In genomic region chr9:134670851-134671281, GRCh38 we compare ENCODE assay signal across 22 cellular contexts. TPM values are rescaled to one million over a fixed set of nuclear protein-coding genes. Genes with fewer than 3 reads are reported as not detected.
A peak's percentile ranks its signal among the peaks of the same experiment; 100 is the strongest.
DNase-seq lines count a peak whose midpoint lies in the region; ATAC-seq, FAIRE-seq and TF ChIP-seq lines count a peak whose summit lies in the region.
"Had no signal": no experiment of that assay in that cellular context is flagged by ENCODE, and none has a peak within 500 bp of the region (broad histone marks: within the 10 kb centered on the region; RNA-seq: fewer than 3 reads in every experiment).

No MANE protein-coding gene starts in this region.

- peak overlapping the region in 1 of 2 experiments; percentile 29 for H2BK12ac ChIP-seq in mesenchymal stem cell (ENCODE audit: low read length in 2 of 2)

- H3K4ac ChIP-seq in mesenchymal stem cell (ENCODE audit: low read depth in 1 of 2, low read length in 2 of 2): peak overlapping the region in 1 of 2 experiments; percentile 16

- H4K8ac ChIP-seq in mesenchymal stem cell (ENCODE audit: low read length): no peak overlapping the region

- ATAC-seq in SK-N-SH treated with all-trans-retinoic acid at 6 μM for 48 hours: peak; percentile 6; the same call in 1 of the 3 replicates
- ATAC-seq: activated CD4-positive, CD25-positive, alpha-beta regulatory T cell treated with anti-CD3 and anti-CD28 coated beads, Interleukin-2, amount 50 U/mL, for 24 hours; gastrocnemius medialis; GM12878; HCT116; right lobe of liver had no signal

- 99% methylated on average over 11 of the region's 11 CpGs for WGBS in mesenchymal stem cell
- WGBS in sigmoid colon, 2 donors: 85% methylated on average over 11 of the region's 11 CpGs
- 64% methylated on average over 11 of the region's 11 CpGs for WGBS in prostate gland
- WGBS in small intestine, 3 donors: 82 to 89% (median 83%) methylated on average over 11 of the region's 11 CpGs

- TF ChIP-seq CTCF in sigmoid colon (IDR thresholded peaks at IDR 0.05): no peak
- no peak for TF ChIP-seq CTCF in prostate gland (IDR thresholded peaks at IDR 0.05)

- peak overlapping the region in 1 of 2 experiments; percentile 86 for H3K14ac ChIP-seq in mesenchymal stem cell (ENCODE audit: low read length in 2 of 2)

- no peak overlapping the region for H2BK15ac ChIP-seq in mesenchymal stem cell (ENCODE audit: low read depth, poor library complexity, severe bottlenecking)

- H3K36me3 ChIP-seq in ACC112 (ENCODE audit: insufficient read depth, low read length): peaks cover 32% of the 10 kb centered on the region
- peaks cover 5 to 10% of the 10 kb centered on the region in 2 experiments for H3K36me3 ChIP-seq in mesenchymal stem cell (ENCODE audit: control insufficient read depth in 1 of 2, insufficient read depth in 2 of 2, low read depth in 1 of 2, low read length in 2 of 2)
- H3K36me3 ChIP-seq in sigmoid colon: no peaks in the 10 kb centered on the region
- H3K36me3 ChIP-seq in prostate gland: no peaks in the 10 kb centered on the region
- H3K36me3 ChIP-seq in small intestine (ENCODE audit: control insufficient read depth in 2 of 2, insufficient read depth in 2 of 2, low read length in 2 of 2): no peaks in the 10 kb centered on the region
- H3K36me3 ChIP-seq: gastrocnemius medialis, right lobe of liver had no signal

- H3K27me3 ChIP-seq in ACC112 (ENCODE audit: insufficient read depth, low read length) (no peaks in the 10 kb centered on the region), mesenchymal stem cell (ENCODE audit: control insufficient read depth in 1 of 2, insufficient read depth in 1 of 2, low read length in 2 of 2) (no peaks in the 10 kb centered on the region), sigmoid colon (no peaks in the 10 kb centered on the region), prostate gland (replicated peaks; ENCODE audit: insufficient read depth) (no peaks in the 10 kb centered on the region), small intestine (ENCODE audit: control insufficient read depth in 2 of 2, insufficient read depth in 2 of 2, low read length in 2 of 2) (no peaks in the 10 kb centered on the region)
- H3K27me3 ChIP-seq: gastrocnemius medialis, right lobe of liver had no signal

- no peak overlapping the region for H3K4me2 ChIP-seq in mesenchymal stem cell (ENCODE audit: low read length, poor library complexity, severe bottlenecking)

- TF ChIP-seq EP300 in sigmoid colon (IDR thresholded peaks at IDR 0.05): no peak

- TF ChIP-seq POLR2A in sigmoid colon (IDR thresholded peaks at IDR 0.05) (no peak), prostate gland (IDR thresholded peaks at IDR 0.05) (no peak)

- no peak for FAIRE-seq in small intestine (lab: Jason Lieb, UNC)
- FAIRE-seq: GM12878 had no signal

- intact Hi-C loops in sigmoid colon (cut with DNase I): no loop called here
- intact Hi-C loops in prostate gland (cut with DNase I): no loop called here

- no peak overlapping the region for H3K9ac ChIP-seq in mesenchymal stem cell (ENCODE audit: low read length)

- no peak overlapping the region for H4K91ac ChIP-seq in mesenchymal stem cell (ENCODE audit: low read length)

- peak overlapping the region in 1 of 2 experiments; percentile 2 for H3K23ac ChIP-seq in mesenchymal stem cell (ENCODE audit: low read length in 2 of 2)

- DNase-seq in mesenchymal stem cell (no peak), sigmoid colon (peak; percentile 57), HCEC 1CT (no peak), NCI-H1092 (lab: John Stamatoyannopoulos, UW) (no peak), prostate gland (ENCODE audit: low spot score) (no peak), small intestine (no peak)
- DNase-seq: gastrocnemius medialis, GF-D8, MM.1S, NCI-H1694, NCI-H774, occipital lobe had no signal

- H3K4me1 ChIP-seq in ACC112 (ENCODE audit: control insufficient read depth, insufficient read depth, low read length, unreplicated experiment) (peaks cover 89% of the 10 kb centered on the region), mesenchymal stem cell (ENCODE audit: control insufficient read depth, insufficient read depth, low read depth, low read length) (peaks cover 29% of the 10 kb centered on the region), sigmoid colon (peaks cover 0 to 50% (median 40%) of the 10 kb centered on the region in 4 donors), prostate gland (replicated peaks) (no peaks in the 10 kb centered on the region), small intestine (ENCODE audit: control insufficient read depth in 2 of 2, insufficient read depth in 1 of 2, low read depth in 1 of 2, low read length in 1 of 2) (no peaks in the 10 kb centered on the region)
- H3K4me1 ChIP-seq: gastrocnemius medialis, right lobe of liver had no signal

- peak overlapping the region in 1 of 2 experiments; percentile 25 for H3K18ac ChIP-seq in mesenchymal stem cell (ENCODE audit: low read depth in 1 of 2, low read length in 2 of 2)

- H3K79me1 ChIP-seq in mesenchymal stem cell (replicated peaks; ENCODE audit: low read length, poor library complexity, severe bottlenecking): peaks cover 28% of the 10 kb centered on the region

- H2BK120ac ChIP-seq in mesenchymal stem cell (ENCODE audit: low read depth, low read length): no peak overlapping the region

- H3K27ac ChIP-seq in ACC112 (ENCODE audit: low read depth, low read length) (peak overlapping the region; percentile 88), mesenchymal stem cell (ENCODE audit: low read length, poor library complexity, severe bottlenecking) (peak overlapping the region; percentile 75), sigmoid colon (peak overlapping the region in 3 of 4 donors; percentile 20 to 59 (median 58)), prostate gland (peak overlapping the region in 1 of 2 donors; percentile 23), small intestine (ENCODE audit: low read depth in 1 of 2, low read length in 1 of 2) (no peak overlapping the region)
- H3K27ac ChIP-seq: C4-2B, gastrocnemius medialis, HL-60, right lobe of liver had no signal

- H3K79me2 ChIP-seq in ACC112 (ENCODE audit: control insufficient read depth, insufficient read depth, low read length, unreplicated experiment): peaks cover 94% of the 10 kb centered on the region

- no peak overlapping the region for H2AFZ ChIP-seq in ACC112 (ENCODE audit: low read length, unreplicated experiment)
- no peak overlapping the region for H2AFZ ChIP-seq in mesenchymal stem cell (ENCODE audit: low read depth, low read length)

- H3K4me3 ChIP-seq in ACC112 (ENCODE audit: low read depth, low read length) (0 out of 2 replicates have a peak overlapping the region, but pooled peaks have one; percentile 5), mesenchymal stem cell (ENCODE audit: insufficient read depth in 1 of 2, low read depth in 1 of 2, low read length in 2 of 2) (no peak overlapping the region), sigmoid colon (no peak overlapping the region), prostate gland (no peak overlapping the region), small intestine (ENCODE audit: low read depth in 1 of 2, low read length in 2 of 2) (no peak overlapping the region)
- H3K4me3 ChIP-seq: gastrocnemius medialis, GM12878, right lobe of liver had no signal

- H3K9me3 ChIP-seq in mesenchymal stem cell (ENCODE audit: control insufficient read depth, low read length) (no peaks in the 10 kb centered on the region), sigmoid colon (no peaks in the 10 kb centered on the region), prostate gland (no peaks in the 10 kb centered on the region), small intestine (ENCODE audit: control insufficient read depth, low read depth) (no peaks in the 10 kb centered on the region)
- H3K9me3 ChIP-seq: gastrocnemius medialis had no signal

- H2AK5ac ChIP-seq in mesenchymal stem cell (ENCODE audit: low read length, severe bottlenecking): peak overlapping the region; percentile 83

- peak overlapping the region; percentile 74 for H2BK5ac ChIP-seq in mesenchymal stem cell (ENCODE audit: low read depth, low read length, poor library complexity, severe bottlenecking)

TF ChIP-seq in SK-N-SH treated with all-trans-retinoic acid at 6 μM for 48 hours, 23 proteins besides CTCF, POLR2A, EP300 and RAD21:
- no peak for TF ChIP-seq TOX (CRISPR knock-in tag; IDR thresholded peaks at IDR 0.05; ENCODE audit: borderline replicate concordance)

RNA-seq across cellular contexts. Expression of gene COL5A1, which starts 29.3 kb away (rescaled TPM):
- 754 TPM for polyA plus RNA-seq in mesenchymal stem cell (2013, experiment 1 of 2)
- 709 TPM for polyA plus RNA-seq in mesenchymal stem cell (2013, experiment 2 of 2)
- total RNA-seq in sigmoid colon: 100 to 1,000 TPM in 1 of 4 donors, 10 to 100 TPM in 3; 24.2 to 168 (median 59.4) TPM
- 10 to 100 TPM in 1 of 3 donors, 1 to 10 TPM in 2; 4.2 to 13.2 (median 4.4) TPM for polyA plus RNA-seq in sigmoid colon
- total RNA-seq in prostate gland: 10 to 100 TPM; 16.9 to 36.0 TPM
- 1 to 10 TPM in 2 of 3 donors, under 1 TPM in 1; 0.22 to 9.5 (median 1.4) TPM for polyA plus RNA-seq in small intestine
- total RNA-seq: activated T-helper 2 cell treated with anti-CD3 and anti-CD28 coated beads, Interferon-gamma antibody, Interleukin-2, Interleukin-4, amounts not matched to agents 10 μg/mL and 5 μg/mL and 100 μg/mL, durations not matched to agents 14 hours and 24 hours and 36 hours had no signal
- polyA plus RNA-seq: IgD-negative memory B cell had no signal

Comparison
In these comparisons a context has a peak if more than half of its experiments do, and no peak if none do; other contexts are left out.
1. H3K27ac ChIP-seq: peak in ACC112 (single experiment), mesenchymal stem cell (single experiment) and sigmoid colon (3 of 4); none in small intestine (0 of 2).